1 cellular context compared by ENCODE assay signal in the genomic region with DNA sequence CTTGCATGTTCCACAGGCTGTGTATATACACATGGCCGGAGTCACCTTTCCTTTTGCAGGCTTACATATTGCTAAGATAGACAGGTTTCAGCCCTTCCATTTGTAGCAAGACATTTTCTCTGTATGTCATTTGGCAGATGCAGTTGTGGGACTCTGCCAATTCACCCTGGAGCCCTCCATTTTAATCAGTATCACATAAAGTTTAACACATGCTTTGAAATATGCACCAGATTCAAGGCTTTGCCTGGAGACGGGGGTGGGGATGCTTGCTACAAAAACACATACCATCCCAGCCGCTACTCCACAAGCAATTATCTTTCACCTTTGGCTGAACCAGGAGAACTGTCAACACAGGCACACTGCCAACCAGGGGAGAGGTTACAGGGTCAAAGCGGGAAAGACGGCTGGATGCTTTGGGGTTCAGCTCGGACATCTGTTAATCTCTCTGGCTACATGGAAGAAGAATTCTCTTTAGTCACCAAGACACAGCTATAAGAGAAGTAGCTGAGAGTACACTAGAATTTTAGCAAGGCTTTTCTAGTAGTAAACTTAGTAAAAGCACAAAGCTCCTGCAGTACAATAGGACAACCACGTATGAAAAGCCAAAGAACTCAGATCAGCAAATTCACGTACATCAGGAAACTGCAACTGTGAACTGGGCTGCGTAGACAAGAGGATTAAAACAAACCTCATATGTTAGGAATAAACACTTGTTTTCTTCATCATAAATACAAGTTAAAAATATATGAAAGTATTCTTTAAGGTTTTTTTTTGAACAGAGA.
TF ChIP-seq lines count a peak whose summit lies in the region.

No MANE protein-coding gene starts in this region.

TF ChIP-seq in HepG2, 621 proteins besides CTCF, POLR2A, EP300 and RAD21 (continued from another document and continues in another):
- TF ChIP-seq, protein P1, sequence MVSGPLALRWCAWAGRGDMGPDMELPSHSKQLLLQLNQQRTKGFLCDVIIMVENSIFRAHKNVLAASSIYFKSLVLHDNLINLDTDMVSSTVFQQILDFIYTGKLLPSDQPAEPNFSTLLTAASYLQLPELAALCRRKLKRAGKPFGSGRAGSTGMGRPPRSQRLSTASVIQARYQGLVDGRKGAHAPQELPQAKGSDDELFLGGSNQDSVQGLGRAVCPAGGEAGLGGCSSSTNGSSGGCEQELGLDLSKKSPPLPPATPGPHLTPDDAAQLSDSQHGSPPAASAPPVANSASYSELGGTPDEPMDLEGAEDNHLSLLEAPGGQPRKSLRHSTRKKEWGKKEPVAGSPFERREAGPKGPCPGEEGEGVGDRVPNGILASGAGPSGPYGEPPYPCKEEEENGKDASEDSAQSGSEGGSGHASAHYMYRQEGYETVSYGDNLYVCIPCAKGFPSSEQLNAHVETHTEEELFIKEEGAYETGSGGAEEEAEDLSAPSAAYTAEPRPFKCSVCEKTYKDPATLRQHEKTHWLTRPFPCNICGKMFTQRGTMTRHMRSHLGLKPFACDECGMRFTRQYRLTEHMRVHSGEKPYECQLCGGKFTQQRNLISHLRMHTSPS (CRISPR knock-in tag; IDR thresholded peaks at IDR 0.05; ENCODE audit: low read depth): no peak
- TF ChIP-seq, protein P2, sequence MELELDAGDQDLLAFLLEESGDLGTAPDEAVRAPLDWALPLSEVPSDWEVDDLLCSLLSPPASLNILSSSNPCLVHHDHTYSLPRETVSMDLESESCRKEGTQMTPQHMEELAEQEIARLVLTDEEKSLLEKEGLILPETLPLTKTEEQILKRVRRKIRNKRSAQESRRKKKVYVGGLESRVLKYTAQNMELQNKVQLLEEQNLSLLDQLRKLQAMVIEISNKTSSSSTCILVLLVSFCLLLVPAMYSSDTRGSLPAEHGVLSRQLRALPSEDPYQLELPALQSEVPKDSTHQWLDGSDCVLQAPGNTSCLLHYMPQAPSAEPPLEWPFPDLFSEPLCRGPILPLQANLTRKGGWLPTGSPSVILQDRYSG (CRISPR knock-in tag; IDR thresholded peaks at IDR 0.05): no peak
- TF ChIP-seq, protein P3, sequence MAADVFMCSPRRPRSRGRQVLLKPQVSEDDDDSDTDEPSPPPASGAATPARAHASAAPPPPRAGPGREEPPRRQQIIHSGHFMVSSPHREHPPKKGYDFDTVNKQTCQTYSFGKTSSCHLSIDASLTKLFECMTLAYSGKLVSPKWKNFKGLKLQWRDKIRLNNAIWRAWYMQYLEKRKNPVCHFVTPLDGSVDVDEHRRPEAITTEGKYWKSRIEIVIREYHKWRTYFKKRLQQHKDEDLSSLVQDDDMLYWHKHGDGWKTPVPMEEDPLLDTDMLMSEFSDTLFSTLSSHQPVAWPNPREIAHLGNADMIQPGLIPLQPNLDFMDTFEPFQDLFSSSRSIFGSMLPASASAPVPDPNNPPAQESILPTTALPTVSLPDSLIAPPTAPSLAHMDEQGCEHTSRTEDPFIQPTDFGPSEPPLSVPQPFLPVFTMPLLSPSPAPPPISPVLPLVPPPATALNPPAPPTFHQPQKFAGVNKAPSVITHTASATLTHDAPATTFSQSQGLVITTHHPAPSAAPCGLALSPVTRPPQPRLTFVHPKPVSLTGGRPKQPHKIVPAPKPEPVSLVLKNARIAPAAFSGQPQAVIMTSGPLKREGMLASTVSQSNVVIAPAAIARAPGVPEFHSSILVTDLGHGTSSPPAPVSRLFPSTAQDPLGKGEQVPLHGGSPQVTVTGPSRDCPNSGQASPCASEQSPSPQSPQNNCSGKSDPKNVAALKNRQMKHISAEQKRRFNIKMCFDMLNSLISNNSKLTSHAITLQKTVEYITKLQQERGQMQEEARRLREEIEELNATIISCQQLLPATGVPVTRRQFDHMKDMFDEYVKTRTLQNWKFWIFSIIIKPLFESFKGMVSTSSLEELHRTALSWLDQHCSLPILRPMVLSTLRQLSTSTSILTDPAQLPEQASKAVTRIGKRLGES (CRISPR knock-in tag; IDR thresholded peaks at IDR 0.05; ENCODE audit: borderline replicate concordance): no peak
- TF ChIP-seq ZNF430 (CRISPR knock-in tag; IDR thresholded peaks at IDR 0.05): no peak
- TF ChIP-seq SNAI1 (CRISPR knock-in tag; IDR thresholded peaks at IDR 0.05; ENCODE audit: borderline replicate concordance): no peak
- peak; percentile 65; the same call in 1 of the 2 replicates for TF ChIP-seq MIER3 (CRISPR knock-in tag; IDR thresholded peaks at IDR 0.05; ENCODE audit: borderline replicate concordance)
- 0 out of 2 replicates have a peak, but pooled peaks have one; percentile 53 for TF ChIP-seq ZZZ3 (CRISPR knock-in tag; IDR thresholded peaks at IDR 0.05; ENCODE audit: borderline replicate concordance)
- TF ChIP-seq, protein P4, sequence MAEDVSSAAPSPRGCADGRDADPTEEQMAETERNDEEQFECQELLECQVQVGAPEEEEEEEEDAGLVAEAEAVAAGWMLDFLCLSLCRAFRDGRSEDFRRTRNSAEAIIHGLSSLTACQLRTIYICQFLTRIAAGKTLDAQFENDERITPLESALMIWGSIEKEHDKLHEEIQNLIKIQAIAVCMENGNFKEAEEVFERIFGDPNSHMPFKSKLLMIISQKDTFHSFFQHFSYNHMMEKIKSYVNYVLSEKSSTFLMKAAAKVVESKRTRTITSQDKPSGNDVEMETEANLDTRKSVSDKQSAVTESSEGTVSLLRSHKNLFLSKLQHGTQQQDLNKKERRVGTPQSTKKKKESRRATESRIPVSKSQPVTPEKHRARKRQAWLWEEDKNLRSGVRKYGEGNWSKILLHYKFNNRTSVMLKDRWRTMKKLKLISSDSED (CRISPR knock-in tag; IDR thresholded peaks at IDR 0.05): no peak
- no peak for TF ChIP-seq REXO4 (CRISPR knock-in tag; IDR thresholded peaks at IDR 0.05; ENCODE audit: borderline replicate concordance)
- TF ChIP-seq ZNF607 (CRISPR knock-in tag; IDR thresholded peaks at IDR 0.05; ENCODE audit: borderline replicate concordance): peak; percentile 56; the same call in 1 of the 2 replicates
- TF ChIP-seq, protein P5, sequence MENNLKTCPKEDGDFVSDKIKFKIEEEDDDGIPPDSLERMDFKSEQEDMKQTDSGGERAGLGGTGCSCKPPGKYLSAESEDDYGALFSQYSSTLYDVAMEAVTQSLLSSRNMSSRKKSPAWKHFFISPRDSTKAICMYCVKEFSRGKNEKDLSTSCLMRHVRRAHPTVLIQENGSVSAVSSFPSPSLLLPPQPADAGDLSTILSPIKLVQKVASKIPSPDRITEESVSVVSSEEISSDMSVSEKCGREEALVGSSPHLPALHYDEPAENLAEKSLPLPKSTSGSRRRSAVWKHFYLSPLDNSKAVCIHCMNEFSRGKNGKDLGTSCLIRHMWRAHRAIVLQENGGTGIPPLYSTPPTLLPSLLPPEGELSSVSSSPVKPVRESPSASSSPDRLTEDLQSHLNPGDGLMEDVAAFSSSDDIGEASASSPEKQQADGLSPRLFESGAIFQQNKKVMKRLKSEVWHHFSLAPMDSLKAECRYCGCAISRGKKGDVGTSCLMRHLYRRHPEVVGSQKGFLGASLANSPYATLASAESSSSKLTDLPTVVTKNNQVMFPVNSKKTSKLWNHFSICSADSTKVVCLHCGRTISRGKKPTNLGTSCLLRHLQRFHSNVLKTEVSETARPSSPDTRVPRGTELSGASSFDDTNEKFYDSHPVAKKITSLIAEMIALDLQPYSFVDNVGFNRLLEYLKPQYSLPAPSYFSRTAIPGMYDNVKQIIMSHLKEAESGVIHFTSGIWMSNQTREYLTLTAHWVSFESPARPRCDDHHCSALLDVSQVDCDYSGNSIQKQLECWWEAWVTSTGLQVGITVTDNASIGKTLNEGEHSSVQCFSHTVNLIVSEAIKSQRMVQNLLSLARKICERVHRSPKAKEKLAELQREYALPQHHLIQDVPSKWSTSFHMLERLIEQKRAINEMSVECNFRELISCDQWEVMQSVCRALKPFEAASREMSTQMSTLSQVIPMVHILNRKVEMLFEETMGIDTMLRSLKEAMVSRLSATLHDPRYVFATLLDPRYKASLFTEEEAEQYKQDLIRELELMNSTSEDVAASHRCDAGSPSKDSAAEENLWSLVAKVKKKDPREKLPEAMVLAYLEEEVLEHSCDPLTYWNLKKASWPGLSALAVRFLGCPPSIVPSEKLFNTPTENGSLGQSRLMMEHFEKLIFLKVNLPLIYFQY (CRISPR knock-in tag; IDR thresholded peaks at IDR 0.05; ENCODE audit: borderline replicate concordance): peak; percentile 39; the same call in 1 of the 2 replicates
- TF ChIP-seq, protein P6, sequence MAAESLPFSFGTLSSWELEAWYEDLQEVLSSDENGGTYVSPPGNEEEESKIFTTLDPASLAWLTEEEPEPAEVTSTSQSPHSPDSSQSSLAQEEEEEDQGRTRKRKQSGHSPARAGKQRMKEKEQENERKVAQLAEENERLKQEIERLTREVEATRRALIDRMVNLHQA (CRISPR knock-in tag; IDR thresholded peaks at IDR 0.05): no peak
- TF ChIP-seq KMT2A (CRISPR knock-in tag; IDR thresholded peaks at IDR 0.05): peak; percentile 54; the same call in 1 of the 2 replicates
- TF ChIP-seq DPF2 (CRISPR knock-in tag; IDR thresholded peaks at IDR 0.05; ENCODE audit: borderline replicate concordance, low read depth): peak; percentile 88
- TF ChIP-seq, protein P7, sequence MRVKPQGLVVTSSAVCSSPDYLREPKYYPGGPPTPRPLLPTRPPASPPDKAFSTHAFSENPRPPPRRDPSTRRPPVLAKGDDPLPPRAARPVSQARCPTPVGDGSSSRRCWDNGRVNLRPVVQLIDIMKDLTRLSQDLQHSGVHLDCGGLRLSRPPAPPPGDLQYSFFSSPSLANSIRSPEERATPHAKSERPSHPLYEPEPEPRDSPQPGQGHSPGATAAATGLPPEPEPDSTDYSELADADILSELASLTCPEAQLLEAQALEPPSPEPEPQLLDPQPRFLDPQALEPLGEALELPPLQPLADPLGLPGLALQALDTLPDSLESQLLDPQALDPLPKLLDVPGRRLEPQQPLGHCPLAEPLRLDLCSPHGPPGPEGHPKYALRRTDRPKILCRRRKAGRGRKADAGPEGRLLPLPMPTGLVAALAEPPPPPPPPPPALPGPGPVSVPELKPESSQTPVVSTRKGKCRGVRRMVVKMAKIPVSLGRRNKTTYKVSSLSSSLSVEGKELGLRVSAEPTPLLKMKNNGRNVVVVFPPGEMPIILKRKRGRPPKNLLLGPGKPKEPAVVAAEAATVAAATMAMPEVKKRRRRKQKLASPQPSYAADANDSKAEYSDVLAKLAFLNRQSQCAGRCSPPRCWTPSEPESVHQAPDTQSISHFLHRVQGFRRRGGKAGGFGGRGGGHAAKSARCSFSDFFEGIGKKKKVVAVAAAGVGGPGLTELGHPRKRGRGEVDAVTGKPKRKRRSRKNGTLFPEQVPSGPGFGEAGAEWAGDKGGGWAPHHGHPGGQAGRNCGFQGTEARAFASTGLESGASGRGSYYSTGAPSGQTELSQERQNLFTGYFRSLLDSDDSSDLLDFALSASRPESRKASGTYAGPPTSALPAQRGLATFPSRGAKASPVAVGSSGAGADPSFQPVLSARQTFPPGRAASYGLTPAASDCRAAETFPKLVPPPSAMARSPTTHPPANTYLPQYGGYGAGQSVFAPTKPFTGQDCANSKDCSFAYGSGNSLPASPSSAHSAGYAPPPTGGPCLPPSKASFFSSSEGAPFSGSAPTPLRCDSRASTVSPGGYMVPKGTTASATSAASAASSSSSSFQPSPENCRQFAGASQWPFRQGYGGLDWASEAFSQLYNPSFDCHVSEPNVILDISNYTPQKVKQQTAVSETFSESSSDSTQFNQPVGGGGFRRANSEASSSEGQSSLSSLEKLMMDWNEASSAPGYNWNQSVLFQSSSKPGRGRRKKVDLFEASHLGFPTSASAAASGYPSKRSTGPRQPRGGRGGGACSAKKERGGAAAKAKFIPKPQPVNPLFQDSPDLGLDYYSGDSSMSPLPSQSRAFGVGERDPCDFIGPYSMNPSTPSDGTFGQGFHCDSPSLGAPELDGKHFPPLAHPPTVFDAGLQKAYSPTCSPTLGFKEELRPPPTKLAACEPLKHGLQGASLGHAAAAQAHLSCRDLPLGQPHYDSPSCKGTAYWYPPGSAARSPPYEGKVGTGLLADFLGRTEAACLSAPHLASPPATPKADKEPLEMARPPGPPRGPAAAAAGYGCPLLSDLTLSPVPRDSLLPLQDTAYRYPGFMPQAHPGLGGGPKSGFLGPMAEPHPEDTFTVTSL (CRISPR knock-in tag; IDR thresholded peaks at IDR 0.05; ENCODE audit: borderline replicate concordance): peak; percentile 75; the same call in 1 of the 2 replicates
- TF ChIP-seq, protein P8, sequence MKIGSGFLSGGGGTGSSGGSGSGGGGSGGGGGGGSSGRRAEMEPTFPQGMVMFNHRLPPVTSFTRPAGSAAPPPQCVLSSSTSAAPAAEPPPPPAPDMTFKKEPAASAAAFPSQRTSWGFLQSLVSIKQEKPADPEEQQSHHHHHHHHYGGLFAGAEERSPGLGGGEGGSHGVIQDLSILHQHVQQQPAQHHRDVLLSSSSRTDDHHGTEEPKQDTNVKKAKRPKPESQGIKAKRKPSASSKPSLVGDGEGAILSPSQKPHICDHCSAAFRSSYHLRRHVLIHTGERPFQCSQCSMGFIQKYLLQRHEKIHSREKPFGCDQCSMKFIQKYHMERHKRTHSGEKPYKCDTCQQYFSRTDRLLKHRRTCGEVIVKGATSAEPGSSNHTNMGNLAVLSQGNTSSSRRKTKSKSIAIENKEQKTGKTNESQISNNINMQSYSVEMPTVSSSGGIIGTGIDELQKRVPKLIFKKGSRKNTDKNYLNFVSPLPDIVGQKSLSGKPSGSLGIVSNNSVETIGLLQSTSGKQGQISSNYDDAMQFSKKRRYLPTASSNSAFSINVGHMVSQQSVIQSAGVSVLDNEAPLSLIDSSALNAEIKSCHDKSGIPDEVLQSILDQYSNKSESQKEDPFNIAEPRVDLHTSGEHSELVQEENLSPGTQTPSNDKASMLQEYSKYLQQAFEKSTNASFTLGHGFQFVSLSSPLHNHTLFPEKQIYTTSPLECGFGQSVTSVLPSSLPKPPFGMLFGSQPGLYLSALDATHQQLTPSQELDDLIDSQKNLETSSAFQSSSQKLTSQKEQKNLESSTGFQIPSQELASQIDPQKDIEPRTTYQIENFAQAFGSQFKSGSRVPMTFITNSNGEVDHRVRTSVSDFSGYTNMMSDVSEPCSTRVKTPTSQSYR (CRISPR knock-in tag; IDR thresholded peaks at IDR 0.05; ENCODE audit: borderline replicate concordance): peak; percentile 86; the same call in 1 of the 2 replicates
- TF ChIP-seq, protein P9, sequence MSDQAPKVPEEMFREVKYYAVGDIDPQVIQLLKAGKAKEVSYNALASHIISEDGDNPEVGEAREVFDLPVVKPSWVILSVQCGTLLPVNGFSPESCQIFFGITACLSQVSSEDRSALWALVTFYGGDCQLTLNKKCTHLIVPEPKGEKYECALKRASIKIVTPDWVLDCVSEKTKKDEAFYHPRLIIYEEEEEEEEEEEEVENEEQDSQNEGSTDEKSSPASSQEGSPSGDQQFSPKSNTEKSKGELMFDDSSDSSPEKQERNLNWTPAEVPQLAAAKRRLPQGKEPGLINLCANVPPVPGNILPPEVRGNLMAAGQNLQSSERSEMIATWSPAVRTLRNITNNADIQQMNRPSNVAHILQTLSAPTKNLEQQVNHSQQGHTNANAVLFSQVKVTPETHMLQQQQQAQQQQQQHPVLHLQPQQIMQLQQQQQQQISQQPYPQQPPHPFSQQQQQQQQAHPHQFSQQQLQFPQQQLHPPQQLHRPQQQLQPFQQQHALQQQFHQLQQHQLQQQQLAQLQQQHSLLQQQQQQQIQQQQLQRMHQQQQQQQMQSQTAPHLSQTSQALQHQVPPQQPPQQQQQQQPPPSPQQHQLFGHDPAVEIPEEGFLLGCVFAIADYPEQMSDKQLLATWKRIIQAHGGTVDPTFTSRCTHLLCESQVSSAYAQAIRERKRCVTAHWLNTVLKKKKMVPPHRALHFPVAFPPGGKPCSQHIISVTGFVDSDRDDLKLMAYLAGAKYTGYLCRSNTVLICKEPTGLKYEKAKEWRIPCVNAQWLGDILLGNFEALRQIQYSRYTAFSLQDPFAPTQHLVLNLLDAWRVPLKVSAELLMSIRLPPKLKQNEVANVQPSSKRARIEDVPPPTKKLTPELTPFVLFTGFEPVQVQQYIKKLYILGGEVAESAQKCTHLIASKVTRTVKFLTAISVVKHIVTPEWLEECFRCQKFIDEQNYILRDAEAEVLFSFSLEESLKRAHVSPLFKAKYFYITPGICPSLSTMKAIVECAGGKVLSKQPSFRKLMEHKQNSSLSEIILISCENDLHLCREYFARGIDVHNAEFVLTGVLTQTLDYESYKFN (CRISPR knock-in tag; conservative IDR thresholded peaks at IDR 0.05): peak; percentile 92
- no peak for TF ChIP-seq ZKSCAN5 (CRISPR knock-in tag; IDR thresholded peaks at IDR 0.05)
- TF ChIP-seq CBFB (CRISPR knock-in tag; IDR thresholded peaks at IDR 0.05): peak; percentile 53; the same call in 1 of the 2 replicates
- 0 out of 2 replicates have a peak, but pooled peaks have one; percentile 35 for TF ChIP-seq ZSCAN25 (CRISPR knock-in tag; IDR thresholded peaks at IDR 0.05)
- peak; percentile 90; the same call in 1 of the 2 replicates for TF ChIP-seq REPIN1 (CRISPR knock-in tag; IDR thresholded peaks at IDR 0.05; ENCODE audit: borderline replicate concordance, low read depth)
